Comparison of ENCODE assay signal across 14 cellular contexts in genomic region chr9:78074385-78075291, GRCh38. TPM values are rescaled to one million over a fixed set of nuclear protein-coding genes. Genes with fewer than 3 reads are reported as not detected.
DNase-seq lines count a peak whose midpoint lies in the region; ATAC-seq and TF ChIP-seq lines count a peak whose summit lies in the region.
"Had no signal": no experiment of that assay in that cellular context is flagged by ENCODE, and none has a peak within 500 bp of the region (broad histone marks: within the 10 kb centered on the region; RNA-seq: fewer than 3 reads in every experiment).

No MANE protein-coding gene starts in this region.

- H3K4me3 ChIP-seq in Loucy (ENCODE audit: low read length, poor library complexity, severe bottlenecking): peak overlapping the region; percentile 19
- no peak overlapping the region for H3K4me3 ChIP-seq in sigmoid colon
- no peak overlapping the region for H3K4me3 ChIP-seq in H7 (ENCODE audit: insufficient read depth, low read depth, low read length)
- H3K4me3 ChIP-seq: ascending aorta, SK-N-MC had no signal

- WGBS in sigmoid colon, 2 donors: 51 to 54% methylated on average over 4 of the region's 4 CpGs

- DNase-seq in EH (ENCODE audit: low read depth) (peak; percentile 11), lung microvascular endothelial cell (ENCODE audit: low read depth in 2 of 2) (peak; percentile 9 to 57), sigmoid colon (no peak), H7 (no peak)
- no peak for DNase-seq in activated T-helper 1 cell treated with anti-CD3 and anti-CD28 coated beads, Interleukin-12 subunit alpha, Interleukin-12 subunit beta, Interleukin-2, Interleukin-4 antibody, amounts not matched to agents 30 ng/mL and 10 ng/mL and 1 ng/mL, durations not matched to agents 14 hours and 24 hours and 36 hours (ENCODE audit: low spot score)
- DNase-seq: Calu3; effector CD4-positive, alpha-beta T cell; NCI-H146; NCI-H748 treated with DMSO at 0.1 percent for 48 hours; trophoblast cell had no signal

- H3K27me3 ChIP-seq in Loucy (ENCODE audit: insufficient read depth, low read length, poor library complexity, severe bottlenecking): no peaks in the 10 kb centered on the region
- no peaks in the 10 kb centered on the region for H3K27me3 ChIP-seq in sigmoid colon
- no peaks in the 10 kb centered on the region; the same call in 1 of the 2 replicates for H3K27me3 ChIP-seq in H7 (ENCODE audit: control insufficient read depth, insufficient read depth, low read length)
- H3K27me3 ChIP-seq: ascending aorta had no signal

- peaks cover 47% of the 10 kb centered on the region for H3K4me1 Mint-ChIP-seq in activated T-helper 1 cell treated with anti-CD3 and anti-CD28 coated beads, Interleukin-12 subunit alpha, Interleukin-12 subunit beta, Interleukin-2, Interleukin-4 antibody, amounts not matched to agents 30 ng/mL and 10 ng/mL and 1 ng/mL, durations not matched to agents 14 hours and 24 hours and 36 hours (ENCODE audit: low read depth)

- no peaks in the 10 kb centered on the region for H3K9me2 ChIP-seq in Loucy (replicated peaks; ENCODE audit: low read depth, low read length)

- no peak for TF ChIP-seq EP300 in sigmoid colon (IDR thresholded peaks at IDR 0.05)

- peak overlapping the region; percentile 82 for H3K27ac Mint-ChIP-seq in activated T-helper 1 cell treated with anti-CD3 and anti-CD28 coated beads, Interleukin-12 subunit alpha, Interleukin-12 subunit beta, Interleukin-2, Interleukin-4 antibody, amounts not matched to agents 30 ng/mL and 10 ng/mL and 1 ng/mL, durations not matched to agents 14 hours and 24 hours and 36 hours

- no peaks in the 10 kb centered on the region for H3K27me3 Mint-ChIP-seq in activated T-helper 1 cell treated with anti-CD3 and anti-CD28 coated beads, Interleukin-12 subunit alpha, Interleukin-12 subunit beta, Interleukin-2, Interleukin-4 antibody, amounts not matched to agents 30 ng/mL and 10 ng/mL and 1 ng/mL, durations not matched to agents 14 hours and 24 hours and 36 hours (ENCODE audit: insufficient read depth)

- H3K36me3 Mint-ChIP-seq in activated T-helper 1 cell treated with anti-CD3 and anti-CD28 coated beads, Interleukin-12 subunit alpha, Interleukin-12 subunit beta, Interleukin-2, Interleukin-4 antibody, amounts not matched to agents 30 ng/mL and 10 ng/mL and 1 ng/mL, durations not matched to agents 14 hours and 24 hours and 36 hours (ENCODE audit: low read depth): peaks cover 20% of the 10 kb centered on the region

- TF ChIP-seq POLR2A in sigmoid colon (IDR thresholded peaks at IDR 0.05): no peak

- H3K4me2 ChIP-seq in Loucy (ENCODE audit: low read depth, low read length, poor library complexity, severe bottlenecking): peak overlapping the region; percentile 41

- H3K9me3 ChIP-seq in Loucy (ENCODE audit: insufficient read depth, low read depth, low read length): no peaks in the 10 kb centered on the region
- no peaks in the 10 kb centered on the region for H3K9me3 ChIP-seq in sigmoid colon
- H3K9me3 ChIP-seq: ascending aorta had no signal

- H3K79me2 ChIP-seq in Loucy (ENCODE audit: insufficient read depth, low read length): no peaks in the 10 kb centered on the region

- no peak overlapping the region for H3K9ac ChIP-seq in Loucy (ENCODE audit: low read depth, low read length, poor library complexity, severe bottlenecking)

- ATAC-seq in HG02884 (IDR thresholded peaks at IDR 0.05; ENCODE audit: unreplicated experiment): no peak

- intact Hi-C loops in activated T-helper 1 cell treated with anti-CD3 and anti-CD28 coated beads, Interleukin-12 subunit alpha, Interleukin-12 subunit beta, Interleukin-2, Interleukin-4 antibody, amounts not matched to agents 30 ng/mL and 10 ng/mL and 1 ng/mL, durations not matched to agents 14 hours and 24 hours and 36 hours (cut with micrococcal nuclease): loop anchor here (2.0 kb wide), 1 partner anchor 44 kb away; no protein-coding TSS in a partner anchor
- intact Hi-C loops in sigmoid colon (cut with DNase I): no loop called here

- peaks cover 33% of the 10 kb centered on the region for H3K9me3 Mint-ChIP-seq in activated T-helper 1 cell treated with anti-CD3 and anti-CD28 coated beads, Interleukin-12 subunit alpha, Interleukin-12 subunit beta, Interleukin-2, Interleukin-4 antibody, amounts not matched to agents 30 ng/mL and 10 ng/mL and 1 ng/mL, durations not matched to agents 14 hours and 24 hours and 36 hours

- H3K4me1 ChIP-seq in Loucy (ENCODE audit: insufficient read depth, low read length, poor library complexity, severe bottlenecking) (peaks cover 22% of the 10 kb centered on the region), sigmoid colon (no peaks in the 10 kb centered on the region)
- H3K4me1 ChIP-seq: ascending aorta had no signal

- peak overlapping the region; percentile 43 for H3K4me3 Mint-ChIP-seq in activated T-helper 1 cell treated with anti-CD3 and anti-CD28 coated beads, Interleukin-12 subunit alpha, Interleukin-12 subunit beta, Interleukin-2, Interleukin-4 antibody, amounts not matched to agents 30 ng/mL and 10 ng/mL and 1 ng/mL, durations not matched to agents 14 hours and 24 hours and 36 hours

- TF ChIP-seq CTCF in Loucy (conservative IDR thresholded peaks at IDR 0.05; ENCODE audit: low read length) (no peak), sigmoid colon (IDR thresholded peaks at IDR 0.05) (no peak)

- peak overlapping the region; percentile 13; the same call in 1 of the 2 replicates for H2AFZ ChIP-seq in Loucy (ENCODE audit: low read length)

- no peaks in the 10 kb centered on the region for H3K36me3 ChIP-seq in Loucy (ENCODE audit: insufficient read depth, low read length)
- no peaks in the 10 kb centered on the region for H3K36me3 ChIP-seq in sigmoid colon
- no peaks in the 10 kb centered on the region for H3K36me3 ChIP-seq in H7 (replicated peaks; ENCODE audit: control insufficient read depth, insufficient read depth, low read length)
- H3K36me3 ChIP-seq: ascending aorta had no signal

- H3F3A ChIP-seq in Loucy (ENCODE audit: low read depth): no peaks in the 10 kb centered on the region

- H4K20me1 ChIP-seq in Loucy (ENCODE audit: insufficient read depth, low read length, poor library complexity, severe bottlenecking): no peaks in the 10 kb centered on the region

- no peak overlapping the region for H3K27ac ChIP-seq in sigmoid colon
- H3K27ac ChIP-seq: ascending aorta, SK-N-MC had no signal

RNA-seq across cellular contexts. Expression of gene GNAQ, which starts 43.0 kb away (rescaled TPM):
- 26.8 and 27.0 TPM in 2 replicates for total RNA-seq in activated T-helper 1 cell treated with anti-CD3 and anti-CD28 coated beads, Interleukin-12 subunit alpha, Interleukin-12 subunit beta, Interleukin-2, Interleukin-4 antibody, amounts not matched to agents 30 ng/mL and 10 ng/mL and 1 ng/mL, durations not matched to agents 14 hours and 24 hours and 36 hours
- total RNA-seq in lung microvascular endothelial cell (24.4 and 33.3 TPM in 2 replicates), sigmoid colon (10 to 100 TPM; 49.5 to 79.2 (median 59.0) TPM)
- 10 to 100 TPM; 21.6 to 25.9 (median 25.2) TPM for polyA plus RNA-seq in sigmoid colon
- 24.8 and 29.8 TPM in 2 replicates for total RNA-seq in H7 (2014; rRNA removed; shearing (Covaris generic))

Comparison
In these comparisons a context has a peak if more than half of its experiments do, and no peak if none do; other contexts are left out.
1. DNase-seq: peak in EH (single experiment) and lung microvascular endothelial cell (2 of 2); none in activated T-helper 1 cell treated with anti-CD3 and anti-CD28 coated beads, Interleukin-12 subunit alpha, Interleukin-12 subunit beta, Interleukin-2, Interleukin-4 antibody, amounts not matched to agents 30 ng/mL and 10 ng/mL and 1 ng/mL, durations not matched to agents 14 hours and 24 hours and 36 hours (single experiment), sigmoid colon (single experiment) and H7 (single experiment).